ENCODE assay signal across 2 cellular contexts in the genomic region with DNA sequence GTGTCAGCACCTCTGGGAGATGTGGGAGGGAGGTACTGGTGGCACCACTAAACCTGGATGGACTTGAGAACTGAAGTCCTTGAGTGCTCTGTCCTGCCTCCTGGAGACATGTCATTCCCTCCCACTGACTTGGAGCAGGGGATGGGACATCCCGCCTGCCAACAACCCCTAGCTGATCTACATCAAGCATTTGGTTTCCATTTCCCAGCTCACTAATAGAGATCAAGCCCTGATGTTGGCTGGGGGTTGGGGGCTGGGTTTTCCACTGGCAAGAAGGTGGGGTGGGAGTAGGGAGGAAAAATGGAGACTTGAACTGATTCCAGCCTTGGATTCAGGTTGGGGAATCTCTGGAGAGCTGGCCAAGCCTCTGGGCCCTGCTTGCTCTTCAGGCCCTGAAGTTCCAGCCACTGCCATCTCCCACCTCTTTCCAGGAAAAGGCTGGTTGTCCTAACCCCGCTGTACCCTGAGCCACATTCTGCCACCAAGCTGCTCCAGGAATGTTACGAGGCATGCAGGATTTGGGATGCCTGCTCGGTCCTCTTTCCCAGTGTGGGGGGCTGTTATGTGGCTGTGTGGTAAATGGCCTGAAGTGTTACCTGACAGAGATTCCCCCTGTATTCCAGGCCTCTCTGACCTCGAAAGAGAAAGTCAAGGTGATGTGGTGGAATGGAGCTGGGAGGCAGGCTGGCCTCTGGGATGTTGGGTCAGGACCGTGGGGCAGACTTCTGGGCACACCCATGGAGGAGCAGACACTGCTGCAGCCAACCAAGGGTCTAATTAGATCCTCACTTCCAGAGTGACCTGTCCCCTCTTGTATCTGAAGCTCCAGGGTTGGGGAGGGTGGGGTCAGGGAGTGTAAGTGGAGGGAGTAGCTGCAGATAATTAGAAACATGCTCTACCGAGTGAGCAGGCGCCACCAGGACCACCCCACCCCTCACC.
A peak's percentile ranks its signal among the peaks of the same experiment; 100 is the strongest.
TF ChIP-seq lines count a peak whose summit lies in the region.

No MANE protein-coding gene starts in this region.

TF ChIP-seq in A549, 52 proteins besides CTCF, POLR2A, EP300 and RAD21:
- TF ChIP-seq TP53 (CRISPR knock-in tag; IDR thresholded peaks at IDR 0.05) (0 out of 2 replicates have a peak, but pooled peaks have one; percentile 46), POLR2AphosphoS2 (conservative IDR thresholded peaks at IDR 0.05; ENCODE audit: low read length) (peak; percentile 87), FOSB (CRISPR knock-in tag; IDR thresholded peaks at IDR 0.05) (peak; percentile 69; the same call in 1 of the 2 replicates), GATA3 (IDR thresholded peaks at IDR 0.05; ENCODE audit: borderline replicate concordance) (peak; percentile 30; the same call in 1 of the 2 replicates), RNF2 (IDR thresholded peaks at IDR 0.05; ENCODE audit: borderline replicate concordance, low read depth) (no peak), HOXB5 (CRISPR knock-in tag; IDR thresholded peaks at IDR 0.05) (no peak), HOXA7 (CRISPR knock-in tag; IDR thresholded peaks at IDR 0.05) (peak; percentile 89), JUN (IDR thresholded peaks at IDR 0.05) (peak; percentile 9 to 69; a peak in 4 of 5 replicates), CHD2 (IDR thresholded peaks at IDR 0.05; ENCODE audit: low read length, partially characterized antibody) (peak; percentile 24), CHD4 (IDR thresholded peaks at IDR 0.05; ENCODE audit: borderline replicate concordance) (no peak)
- TF ChIP-seq, protein P1, sequence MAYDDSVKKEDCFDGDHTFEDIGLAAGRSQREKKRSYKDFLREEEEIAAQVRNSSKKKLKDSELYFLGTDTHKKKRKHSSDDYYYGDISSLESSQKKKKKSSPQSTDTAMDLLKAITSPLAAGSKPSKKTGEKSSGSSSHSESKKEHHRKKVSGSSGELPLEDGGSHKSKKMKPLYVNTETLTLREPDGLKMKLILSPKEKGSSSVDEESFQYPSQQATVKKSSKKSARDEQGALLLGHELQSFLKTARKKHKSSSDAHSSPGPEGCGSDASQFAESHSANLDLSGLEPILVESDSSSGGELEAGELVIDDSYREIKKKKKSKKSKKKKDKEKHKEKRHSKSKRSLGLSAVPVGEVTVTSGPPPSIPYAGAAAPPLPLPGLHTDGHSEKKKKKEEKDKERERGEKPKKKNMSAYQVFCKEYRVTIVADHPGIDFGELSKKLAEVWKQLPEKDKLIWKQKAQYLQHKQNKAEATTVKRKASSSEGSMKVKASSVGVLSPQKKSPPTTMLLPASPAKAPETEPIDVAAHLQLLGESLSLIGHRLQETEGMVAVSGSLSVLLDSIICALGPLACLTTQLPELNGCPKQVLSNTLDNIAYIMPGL (CRISPR knock-in tag; IDR thresholded peaks at IDR 0.05; ENCODE audit: borderline replicate concordance), result 0 out of 2 replicates have a peak, but pooled peaks have one; percentile 62
- TF ChIP-seq, protein P2, sequence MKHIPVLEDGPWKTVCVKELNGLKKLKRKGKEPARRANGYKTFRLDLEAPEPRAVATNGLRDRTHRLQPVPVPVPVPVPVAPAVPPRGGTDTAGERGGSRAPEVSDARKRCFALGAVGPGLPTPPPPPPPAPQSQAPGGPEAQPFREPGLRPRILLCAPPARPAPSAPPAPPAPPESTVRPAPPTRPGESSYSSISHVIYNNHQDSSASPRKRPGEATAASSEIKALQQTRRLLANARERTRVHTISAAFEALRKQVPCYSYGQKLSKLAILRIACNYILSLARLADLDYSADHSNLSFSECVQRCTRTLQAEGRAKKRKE (CRISPR knock-in tag; IDR thresholded peaks at IDR 0.05; ENCODE audit: low read depth), result 0 out of 2 replicates have a peak, but pooled peaks have one; percentile 11

TF ChIP-seq in IMR-90, 13 proteins besides CTCF, POLR2A, EP300 and RAD21:
- TF ChIP-seq BHLHE40 (IDR thresholded peaks at IDR 0.05; ENCODE audit: low read depth, low read length) (no peak), CHD1 (IDR thresholded peaks at IDR 0.05; ENCODE audit: low read depth, low read length) (no peak), FOS (IDR thresholded peaks at IDR 0.05; ENCODE audit: low read depth, low read length) (no peak), MAZ (IDR thresholded peaks at IDR 0.05; ENCODE audit: borderline replicate concordance, low read depth, low read length) (no peak)
